Comparison of ENCODE assay signal across 18 cellular contexts in genomic region chr18:57921708-57922107, GRCh38.
DNase-seq lines count a peak whose midpoint lies in the region; ATAC-seq, FAIRE-seq and TF ChIP-seq lines count a peak whose summit lies in the region.
"Had no signal": no experiment of that assay in that cellular context is flagged by ENCODE, and none has a peak within 500 bp of the region (broad histone marks: within the 10 kb centered on the region; RNA-seq: fewer than 3 reads in every experiment).

No MANE protein-coding gene starts in this region.

- no peak for TF ChIP-seq POLR2A in K562 (conservative IDR thresholded peaks at IDR 0.05)

- peak; percentile 44 to 65 for ATAC-seq in activated CD4-positive, CD25-positive, alpha-beta regulatory T cell treated with anti-CD3 and anti-CD28 coated beads, Interleukin-2, amount 50 U/mL, for 24 hours
- ATAC-seq in K562 (peak; percentile 91), GM21390 (IDR thresholded peaks at IDR 0.05; ENCODE audit: unreplicated experiment) (no peak)
- peak; percentile 40 for ATAC-seq in naive thymus-derived CD4-positive, alpha-beta T cell
- ATAC-seq: left cardiac atrium had no signal

- intact Hi-C loops in K562 (cut with micrococcal nuclease): no loop called here
- intact Hi-C loops in naive thymus-derived CD4-positive, alpha-beta T cell (cut with micrococcal nuclease): no loop called here

- H3K27ac ChIP-seq in K562 (ENCODE audit: extremely low read depth, low read depth, low read length): no peak overlapping the region
- no peak overlapping the region for H3K27ac ChIP-seq in naive thymus-derived CD4-positive, alpha-beta T cell (ENCODE audit: low read depth, low read length)
- H3K27ac ChIP-seq: adrenal gland, skin epidermis, tibial nerve had no signal

- no peak overlapping the region for H3K4me3 ChIP-seq in K562
- no peak overlapping the region for H3K4me3 ChIP-seq in naive thymus-derived CD4-positive, alpha-beta T cell (ENCODE audit: low read length)
- H3K4me3 ChIP-seq: adrenal gland, skin epidermis, tibial nerve had no signal

- H3K36me3 ChIP-seq in K562 (ENCODE audit: control insufficient read depth, insufficient read depth, low read length): no peaks in the 10 kb centered on the region
- no peaks in the 10 kb centered on the region for H3K36me3 ChIP-seq in naive thymus-derived CD4-positive, alpha-beta T cell (ENCODE audit: control insufficient read depth in 2 of 3, insufficient read depth in 3 of 3, low read length in 3 of 3)
- H3K36me3 ChIP-seq: adrenal gland, tibial nerve had no signal

- no peak overlapping the region for H3K4me2 ChIP-seq in K562 (ENCODE audit: insufficient read depth, low read length)

- H2AFZ ChIP-seq in K562 (ENCODE audit: low read depth, low read length): 0 out of 2 replicates have a peak overlapping the region, but pooled peaks have one; percentile 22

- DNase-seq in activated CD4-positive, CD25-positive, alpha-beta regulatory T cell treated with anti-CD3 and anti-CD28 coated beads, Interleukin-2, amount 50 U/mL, for 72 hours: no peak
- DNase-seq in MV-4-11 (lab: John Stamatoyannopoulos, UW): peak; percentile 86
- peak; percentile 10 to 55 (median 22) for DNase-seq in K562 (ENCODE audit: extremely low read depth in 1 of 4, low spot score in 3 of 4)
- DNase-seq in naive thymus-derived CD4-positive, alpha-beta T cell: no peak
- DNase-seq in hepatic stellate cell (ENCODE audit: low spot score): no peak
- DNase-seq in NCI-H1694 treated with DMSO at 0.1 percent for 48 hours (lab: John Stamatoyannopoulos, UW): no peak
- DNase-seq: dermis blood vessel endothelial cell, DMS153, left cardiac atrium, NCI-H1436 had no signal

- WGBS in K562 (ENCODE audit: insufficient coverage, low coverage, missing lambda C conversion rate): 38% methylated on average over 4 of the region's 4 CpGs

- H3K9me3 Mint-ChIP-seq in naive thymus-derived CD4-positive, alpha-beta T cell: peaks cover 0 to 5% (median 0%) of the 10 kb centered on the region in 11 donors
- H3K9me3 Mint-ChIP-seq: T-helper 1 cell treated with Interleukin-12 subunit alpha and Interleukin-12 subunit beta and Interleukin-4 antibody, amounts not matched to agents 30 μg/mL and 1 μg/mL, for 36 hours had no signal

- no peak overlapping the region for H3K27ac Mint-ChIP-seq in naive thymus-derived CD4-positive, alpha-beta T cell
- H3K27ac Mint-ChIP-seq: T-helper 1 cell treated with Interleukin-12 subunit alpha and Interleukin-12 subunit beta and Interleukin-4 antibody, amounts not matched to agents 30 μg/mL and 1 μg/mL, for 36 hours had no signal

- peaks cover 0 to 4% (median 0%) of the 10 kb centered on the region in 7 donors for H3K4me1 Mint-ChIP-seq in naive thymus-derived CD4-positive, alpha-beta T cell
- H3K4me1 Mint-ChIP-seq: neural crest cell had no signal

- H3K27me3 Mint-ChIP-seq in naive thymus-derived CD4-positive, alpha-beta T cell: peaks cover 0 to 13% (median 4%) of the 10 kb centered on the region in 5 donors

- CTCF ChIA-PET in K562 (lab: Yijun Ruan, JAX; ENCODE audit: low intra/inter-chr PET ratio): no interaction called here
- CTCF ChIA-PET in naive thymus-derived CD4-positive, alpha-beta T cell (lab: Charles Lee): no interaction called here

- H3K27me3 ChIP-seq in K562 (ENCODE audit: control insufficient read depth in 2 of 2, insufficient read depth in 2 of 2, low read length in 2 of 2): no peaks in the 10 kb centered on the region
- H3K27me3 ChIP-seq in naive thymus-derived CD4-positive, alpha-beta T cell (ENCODE audit: control insufficient read depth in 2 of 2, insufficient read depth in 2 of 2, low read length in 2 of 2): no peaks in the 10 kb centered on the region
- H3K27me3 ChIP-seq: adrenal gland, tibial nerve had no signal

- peaks cover 0 to 2% of the 10 kb centered on the region in 2 experiments; a peak in 3 of 5 replicates for H3K4me1 ChIP-seq in K562 (replicated peaks in 1 of 2; ENCODE audit: control insufficient read depth in 2 of 2, insufficient read depth in 2 of 2, low read length in 2 of 2)
- H3K4me1 ChIP-seq in naive thymus-derived CD4-positive, alpha-beta T cell (ENCODE audit: control insufficient read depth in 2 of 2, insufficient read depth in 2 of 2, low read length in 2 of 2): no peaks in the 10 kb centered on the region
- H3K4me1 ChIP-seq: tibial nerve had no signal

- no peaks in the 10 kb centered on the region for H3K9me1 ChIP-seq in K562 (ENCODE audit: control insufficient read depth, insufficient read depth, low read length)

- in situ Hi-C loops in K562 (cut with MboI): no loop called here

- no peak overlapping the region for H3K4me3 Mint-ChIP-seq in naive thymus-derived CD4-positive, alpha-beta T cell
- H3K4me3 Mint-ChIP-seq: neural crest cell; T-helper 1 cell treated with Interleukin-12 subunit alpha and Interleukin-12 subunit beta and Interleukin-4 antibody, amounts not matched to agents 30 μg/mL and 1 μg/mL, for 36 hours had no signal

- peak in 1 of 2 experiments; percentile 4; a peak in 1 of 4 replicates for TF ChIP-seq RAD21 in K562 (CRISPR knock-in tag; conservative IDR thresholded peaks at IDR 0.05 in 1 of 2, IDR thresholded peaks at IDR 0.05 in 1 of 2)

- H3K79me2 ChIP-seq in K562 (ENCODE audit: control insufficient read depth, insufficient read depth, low read length): no peaks in the 10 kb centered on the region

- no peaks in the 10 kb centered on the region for H4K20me1 ChIP-seq in K562 (replicated peaks; ENCODE audit: control insufficient read depth, insufficient read depth, low read length)

- no peak for TF ChIP-seq CTCF in K562 (IDR thresholded peaks at IDR 0.05 in 2 of 3, conservative IDR thresholded peaks at IDR 0.05 in 1 of 3; ENCODE audit: insufficient read depth in 2 of 3, low read depth in 1 of 3, low read length in 3 of 3)

- no TSS peak for BruUV-seq in K562 (replicated peaks; lab: Mats Ljungman, UMichigan)

- POLR2A ChIA-PET in K562 (lab: Yijun Ruan, JAX): no interaction called here
- POLR2A ChIA-PET in naive thymus-derived CD4-positive, alpha-beta T cell (lab: Charles Lee): no interaction called here

- FAIRE-seq in K562 (lab: Jason Lieb, UNC): peak; percentile 78
- FAIRE-seq: GM12891 had no signal

- H3K9ac ChIP-seq in K562 (ENCODE audit: insufficient read depth in 1 of 2, low read depth in 2 of 2, low read length in 2 of 2): no peak overlapping the region

- peak; percentile 54 for TF ChIP-seq EP300 in K562 (IDR thresholded peaks at IDR 0.05; ENCODE audit: low read length)

- H3K9me3 ChIP-seq in K562 (replicated peaks; ENCODE audit: control insufficient read depth, insufficient read depth, low read depth, low read length): no peaks in the 10 kb centered on the region
- H3K9me3 ChIP-seq in naive thymus-derived CD4-positive, alpha-beta T cell (ENCODE audit: control insufficient read depth in 2 of 3, low read length in 3 of 3): no peaks in the 10 kb centered on the region
- H3K9me3 ChIP-seq: adrenal gland, tibial nerve had no signal

- no peaks in the 10 kb centered on the region for H3K36me3 Mint-ChIP-seq in naive thymus-derived CD4-positive, alpha-beta T cell

TF ChIP-seq in K562, 482 proteins besides CTCF, POLR2A, EP300 and RAD21 (continues in another document):
- TF ChIP-seq, protein P1, sequence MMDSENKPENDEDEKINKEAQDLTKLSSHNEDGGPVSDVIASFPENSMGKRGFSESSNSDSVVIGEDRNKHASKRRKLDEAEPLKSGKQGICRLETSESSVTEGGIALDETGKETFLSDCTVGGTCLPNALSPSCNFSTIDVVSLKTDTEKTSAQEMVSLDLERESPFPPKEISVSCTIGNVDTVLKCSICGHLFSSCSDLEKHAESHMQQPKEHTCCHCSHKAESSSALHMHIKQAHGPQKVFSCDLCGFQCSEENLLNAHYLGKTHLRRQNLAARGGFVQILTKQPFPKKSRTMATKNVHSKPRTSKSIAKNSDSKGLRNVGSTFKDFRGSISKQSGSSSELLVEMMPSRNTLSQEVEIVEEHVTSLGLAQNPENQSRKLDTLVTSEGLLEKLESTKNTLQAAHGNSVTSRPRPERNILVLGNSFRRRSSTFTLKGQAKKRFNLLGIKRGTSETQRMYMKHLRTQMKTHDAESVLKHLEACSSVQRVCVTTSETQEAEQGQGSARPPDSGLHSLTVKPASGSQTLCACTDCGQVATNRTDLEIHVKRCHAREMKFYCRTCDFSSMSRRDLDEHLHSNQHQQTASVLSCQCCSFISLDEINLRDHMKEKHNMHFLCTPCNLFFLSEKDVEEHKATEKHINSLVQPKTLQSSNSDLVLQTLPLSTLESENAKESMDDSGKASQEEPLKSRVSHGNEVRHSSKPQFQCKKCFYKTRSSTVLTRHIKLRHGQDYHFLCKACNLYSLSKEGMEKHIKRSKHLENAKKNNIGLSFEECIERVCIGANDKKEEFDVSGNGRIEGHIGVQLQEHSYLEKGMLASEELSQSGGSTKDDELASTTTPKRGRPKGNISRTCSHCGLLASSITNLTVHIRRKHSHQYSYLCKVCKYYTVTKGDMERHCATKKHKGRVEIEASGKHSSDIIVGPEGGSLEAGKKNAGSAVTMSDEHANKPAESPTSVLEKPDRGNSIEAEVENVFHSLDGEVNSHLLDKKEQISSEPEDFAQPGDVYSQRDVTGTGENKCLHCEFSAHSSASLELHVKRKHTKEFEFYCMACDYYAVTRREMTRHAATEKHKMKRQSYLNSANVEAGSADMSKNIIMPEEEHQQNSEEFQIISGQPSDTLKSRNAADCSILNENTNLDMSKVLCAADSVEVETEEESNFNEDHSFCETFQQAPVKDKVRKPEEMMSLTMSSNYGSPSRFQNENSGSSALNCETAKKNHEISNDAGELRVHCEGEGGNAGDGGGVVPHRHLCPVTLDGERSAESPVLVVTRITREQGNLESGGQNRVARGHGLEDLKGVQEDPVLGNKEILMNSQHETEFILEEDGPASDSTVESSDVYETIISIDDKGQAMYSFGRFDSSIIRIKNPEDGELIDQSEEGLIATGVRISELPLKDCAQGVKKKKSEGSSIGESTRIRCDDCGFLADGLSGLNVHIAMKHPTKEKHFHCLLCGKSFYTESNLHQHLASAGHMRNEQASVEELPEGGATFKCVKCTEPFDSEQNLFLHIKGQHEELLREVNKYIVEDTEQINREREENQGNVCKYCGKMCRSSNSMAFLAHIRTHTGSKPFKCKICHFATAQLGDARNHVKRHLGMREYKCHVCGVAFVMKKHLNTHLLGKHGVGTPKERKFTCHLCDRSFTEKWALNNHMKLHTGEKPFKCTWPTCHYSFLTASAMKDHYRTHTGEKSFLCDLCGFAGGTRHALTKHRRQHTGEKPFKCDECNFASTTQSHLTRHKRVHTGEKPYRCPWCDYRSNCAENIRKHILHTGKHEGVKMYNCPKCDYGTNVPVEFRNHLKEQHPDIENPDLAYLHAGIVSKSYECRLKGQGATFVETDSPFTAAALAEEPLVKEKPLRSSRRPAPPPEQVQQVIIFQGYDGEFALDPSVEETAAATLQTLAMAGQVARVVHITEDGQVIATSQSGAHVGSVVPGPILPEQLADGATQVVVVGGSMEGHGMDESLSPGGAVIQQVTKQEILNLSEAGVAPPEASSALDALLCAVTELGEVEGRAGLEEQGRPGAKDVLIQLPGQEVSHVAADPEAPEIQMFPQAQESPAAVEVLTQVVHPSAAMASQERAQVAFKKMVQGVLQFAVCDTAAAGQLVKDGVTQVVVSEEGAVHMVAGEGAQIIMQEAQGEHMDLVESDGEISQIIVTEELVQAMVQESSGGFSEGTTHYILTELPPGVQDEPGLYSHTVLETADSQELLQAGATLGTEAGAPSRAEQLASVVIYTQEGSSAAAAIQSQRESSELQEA (IDR thresholded peaks at IDR 0.05; ENCODE audit: low read depth): no peak
- no peak for TF ChIP-seq OTX1 (CRISPR knock-in tag; IDR thresholded peaks at IDR 0.05)

Comparison
In these comparisons a context has a peak if more than half of its experiments do, and no peak if none do; other contexts are left out.
1. DNase-seq: peak in MV-4-11 (single experiment) and K562 (4 of 4); none in activated CD4-positive, CD25-positive, alpha-beta regulatory T cell treated with anti-CD3 and anti-CD28 coated beads, Interleukin-2, amount 50 U/mL, for 72 hours (single experiment), naive thymus-derived CD4-positive, alpha-beta T cell (0 of 9), hepatic stellate cell (single experiment) and NCI-H1694 treated with DMSO at 0.1 percent for 48 hours (single experiment).